In genomic region chr15:68418611-68419161, GRCh38 we compare ENCODE assay signal across 13 cellular contexts. TPM values are rescaled to one million over a fixed set of nuclear protein-coding genes. Genes with fewer than 3 reads are reported as not detected.
DNase-seq lines count a peak whose midpoint lies in the region; ATAC-seq and TF ChIP-seq lines count a peak whose summit lies in the region.
"Had no signal": no experiment of that assay in that cellular context is flagged by ENCODE, and none has a peak within 500 bp of the region (broad histone marks: within the 10 kb centered on the region; RNA-seq: fewer than 3 reads in every experiment).

No MANE protein-coding gene starts in this region.

- H3K36me3 ChIP-seq in ascending aorta: peaks cover 0 to 2% of the 10 kb centered on the region in 2 donors
- no peaks in the 10 kb centered on the region for H3K36me3 ChIP-seq in hepatocyte (replicated peaks; ENCODE audit: insufficient read depth, low read depth)
- no peaks in the 10 kb centered on the region for H3K36me3 ChIP-seq in OCI-LY7 (ENCODE audit: insufficient read depth, low read length)
- H3K36me3 ChIP-seq: BLaER1 treated with 17β-estradiol and CSF1 and Interleukin-3, amounts not matched to agents 10 nM and 100 nM; upper lobe of left lung had no signal

- DNase-seq in NCI-H748 (lab: John Stamatoyannopoulos, UW; ENCODE audit: unreplicated experiment) (peak; percentile 58), NCI-H748 treated with DMSO at 0.1 percent for 48 hours (lab: John Stamatoyannopoulos, UW) (no peak), ascending aorta (ENCODE audit: low spot score in 2 of 2) (peak in 1 of 2 donors; percentile 61), hepatocyte (ENCODE audit: low spot score) (peak; percentile 71), type B pancreatic cell (ENCODE audit: extremely low spot score, unreplicated experiment) (peak; percentile 29), OCI-LY7 (ENCODE audit: low spot score) (no peak)
- DNase-seq in CD4-positive, alpha-beta T cell: no peak
- DNase-seq: stimulated activated CD4-positive, alpha-beta T cell treated with anti-CD3 and anti-CD28 coated beads, Interleukin-4, amount 100 ng/mL, for 24 hours; upper lobe of left lung had no signal

- H3K9me2 ChIP-seq in hepatocyte (replicated peaks; ENCODE audit: insufficient read depth) (no peaks in the 10 kb centered on the region), OCI-LY7 (ENCODE audit: insufficient read depth, low read length) (no peaks in the 10 kb centered on the region)

- H3K4me3 ChIP-seq in ascending aorta (no peak overlapping the region), hepatocyte (no peak overlapping the region), OCI-LY7 (ENCODE audit: low read depth, low read length, poor library complexity, severe bottlenecking) (no peak overlapping the region)
- H3K4me3 ChIP-seq: BLaER1 treated with 17β-estradiol and CSF1 and Interleukin-3, amounts not matched to agents 10 nM and 100 nM; upper lobe of left lung had no signal

- 36% methylated on average over 6 of the region's 6 CpGs for WGBS in hepatocyte (ENCODE audit: low lambda C conversion rate, missing lambda C conversion rate)

- no peak overlapping the region for H3K27ac Mint-ChIP-seq in type B pancreatic cell
- no peak overlapping the region for H3K27ac Mint-ChIP-seq in CD4-positive, alpha-beta T cell
- H3K27ac Mint-ChIP-seq: activated T-helper 1 cell treated with anti-CD3 and anti-CD28 coated beads, Interleukin-12 subunit alpha, Interleukin-12 subunit beta, Interleukin-2, Interleukin-4 antibody, amounts not matched to agents 30 ng/mL and 10 ng/mL and 1 ng/mL, durations not matched to agents 14 hours and 24 hours and 36 hours had no signal

- CTCF ChIA-PET in CD4-positive, alpha-beta T cell (lab: Charles Lee): no interaction called here
- CTCF ChIA-PET in OCI-LY7 (lab: Charles Lee; ENCODE audit: unreplicated experiment): no interaction called here

- intact Hi-C loops in ascending aorta (cut with DNase I): no loop called here
- intact Hi-C loops in CD4-positive, alpha-beta T cell (cut with DNase I, micrococcal nuclease): no loop called here
- intact Hi-C loops in OCI-LY7 (cut with micrococcal nuclease; ENCODE audit: unreplicated experiment): no loop called here

- H3K9me3 ChIP-seq in ascending aorta (no peaks in the 10 kb centered on the region), hepatocyte (ENCODE audit: low read depth) (no peaks in the 10 kb centered on the region), OCI-LY7 (ENCODE audit: low read length) (no peaks in the 10 kb centered on the region)
- no peaks in the 10 kb centered on the region for H3K9me3 ChIP-seq in CD4-positive, alpha-beta T cell (ENCODE audit: control insufficient read depth, low read length)
- H3K9me3 ChIP-seq: BLaER1 treated with 17β-estradiol and CSF1 and Interleukin-3, amounts not matched to agents 10 nM and 100 nM; upper lobe of left lung had no signal

- H4K20me1 ChIP-seq in hepatocyte (ENCODE audit: insufficient read depth, poor library complexity, severe bottlenecking) (no peaks in the 10 kb centered on the region), OCI-LY7 (ENCODE audit: insufficient read depth, low read length) (no peaks in the 10 kb centered on the region)
- H4K20me1 ChIP-seq: BLaER1 treated with 17β-estradiol and CSF1 and Interleukin-3, amounts not matched to agents 10 nM and 100 nM had no signal

- H3K4me1 Mint-ChIP-seq in type B pancreatic cell (ENCODE audit: unreplicated experiment): peaks cover 33% of the 10 kb centered on the region
- no peaks in the 10 kb centered on the region for H3K4me1 Mint-ChIP-seq in CD4-positive, alpha-beta T cell (ENCODE audit: low read depth)

- H3K27me3 ChIP-seq in ascending aorta: no peaks in the 10 kb centered on the region
- H3K27me3 ChIP-seq in hepatocyte: no peaks in the 10 kb centered on the region
- H3K27me3 ChIP-seq in CD4-positive, alpha-beta T cell (ENCODE audit: control insufficient read depth, insufficient read depth, low read length): no peaks in the 10 kb centered on the region
- H3K27me3 ChIP-seq: BLaER1 treated with 17β-estradiol and CSF1 and Interleukin-3, amounts not matched to agents 10 nM and 100 nM; upper lobe of left lung had no signal

- no peak for ATAC-seq in HG03139 (IDR thresholded peaks at IDR 0.05; ENCODE audit: unreplicated experiment)
- no peak for ATAC-seq in CD4-positive, alpha-beta T cell (ENCODE audit: poor library complexity)

- H2AFZ ChIP-seq in hepatocyte (no peak overlapping the region), OCI-LY7 (ENCODE audit: low read length) (no peak overlapping the region)

- H3K4me1 ChIP-seq in ascending aorta: peaks cover 10 to 33% of the 10 kb centered on the region in 2 donors
- peaks cover 34% of the 10 kb centered on the region for H3K4me1 ChIP-seq in hepatocyte (ENCODE audit: insufficient read depth)
- H3K4me1 ChIP-seq in OCI-LY7 (ENCODE audit: insufficient read depth, low read length, poor library complexity, severe bottlenecking): no peaks in the 10 kb centered on the region

- H3K4me2 ChIP-seq in hepatocyte (no peak overlapping the region), OCI-LY7 (ENCODE audit: low read length) (no peak overlapping the region)

- H3K9me3 Mint-ChIP-seq in type B pancreatic cell: no peaks in the 10 kb centered on the region
- H3K9me3 Mint-ChIP-seq in CD4-positive, alpha-beta T cell: no peaks in the 10 kb centered on the region
- H3K9me3 Mint-ChIP-seq: activated T-helper 1 cell treated with anti-CD3 and anti-CD28 coated beads, Interleukin-12 subunit alpha, Interleukin-12 subunit beta, Interleukin-2, Interleukin-4 antibody, amounts not matched to agents 30 ng/mL and 10 ng/mL and 1 ng/mL, durations not matched to agents 14 hours and 24 hours and 36 hours had no signal

- H3K4me3 Mint-ChIP-seq in type B pancreatic cell: no peak overlapping the region
- H3K4me3 Mint-ChIP-seq in CD4-positive, alpha-beta T cell: no peak overlapping the region
- H3K4me3 Mint-ChIP-seq: activated T-helper 1 cell treated with anti-CD3 and anti-CD28 coated beads, Interleukin-12 subunit alpha, Interleukin-12 subunit beta, Interleukin-2, Interleukin-4 antibody, amounts not matched to agents 30 ng/mL and 10 ng/mL and 1 ng/mL, durations not matched to agents 14 hours and 24 hours and 36 hours had no signal

- POLR2A ChIA-PET in CD4-positive, alpha-beta T cell (lab: Charles Lee): no interaction called here
- POLR2A ChIA-PET in OCI-LY7 (lab: Charles Lee): no interaction called here

- peak overlapping the region; percentile 62 to 68 for H3K27ac ChIP-seq in ascending aorta
- H3K27ac ChIP-seq in hepatocyte: peak overlapping the region; percentile 91
- H3K27ac ChIP-seq in CD4-positive, alpha-beta T cell (ENCODE audit: low read depth, low read length): no peak overlapping the region
- no peak overlapping the region for H3K27ac ChIP-seq in OCI-LY7 (ENCODE audit: low read depth, low read length, poor library complexity, severe bottlenecking)
- H3K27ac ChIP-seq: BLaER1 treated with 17β-estradiol and CSF1 and Interleukin-3, amounts not matched to agents 10 nM and 100 nM; epithelial cell of prostate; upper lobe of left lung had no signal

- H3K79me2 ChIP-seq in hepatocyte (peaks cover 6% of the 10 kb centered on the region), OCI-LY7 (ENCODE audit: insufficient read depth, low read depth, low read length) (no peaks in the 10 kb centered on the region)

- H3K27me3 Mint-ChIP-seq in type B pancreatic cell: peaks cover 10% of the 10 kb centered on the region
- peaks cover 6% of the 10 kb centered on the region for H3K27me3 Mint-ChIP-seq in CD4-positive, alpha-beta T cell

- TF ChIP-seq CTCF in ascending aorta (IDR thresholded peaks at IDR 0.05) (no peak), hepatocyte (IDR thresholded peaks at IDR 0.05; ENCODE audit: poor library complexity) (no peak), type B pancreatic cell (conservative IDR thresholded peaks at IDR 0.05) (no peak), OCI-LY7 (conservative IDR thresholded peaks at IDR 0.05; ENCODE audit: low read length) (no peak)
- no peak for TF ChIP-seq CTCF in CD4-positive, alpha-beta T cell (IDR thresholded peaks at IDR 0.05)

- H3K36me3 Mint-ChIP-seq in type B pancreatic cell: no peaks in the 10 kb centered on the region
- no peaks in the 10 kb centered on the region for H3K36me3 Mint-ChIP-seq in CD4-positive, alpha-beta T cell (ENCODE audit: low read depth)

- no TSS peak for BruUV-seq in OCI-LY7 (replicated peaks; lab: Mats Ljungman, UMichigan)

RNA-seq across cellular contexts. Expression of gene ITGA11, which starts 13.3 kb away (rescaled TPM):
- total RNA-seq in ascending aorta (136 TPM), hepatocyte (4.7 and 9.7 TPM in 2 replicates), type B pancreatic cell (ENCODE audit: low replicate concordance) (0.26 and 0.92 TPM in 2 replicates), OCI-LY7 (2022) (not detected in 2 replicates)
- 19.2 and 19.6 TPM in 2 replicates for polyA plus RNA-seq in hepatocyte
- total RNA-seq in CD4-positive, alpha-beta T cell: under 1 TPM; 0.08 to 0.20 TPM
- under 0.01 TPM in 1 of 2 replicates, not detected in the other for total RNA-seq in OCI-LY7 (2014; rRNA removed; shearing (Covaris generic))

Comparison
In these comparisons a context has a peak if more than half of its experiments do, and no peak if none do; other contexts are left out.
1. DNase-seq: peak in NCI-H748 (single experiment), hepatocyte (single experiment) and type B pancreatic cell (single experiment); none in NCI-H748 treated with DMSO at 0.1 percent for 48 hours (single experiment), CD4-positive, alpha-beta T cell (0 of 10) and OCI-LY7 (single experiment).
2. H3K27ac ChIP-seq: peak in ascending aorta (2 of 2) and hepatocyte (single experiment); none in CD4-positive, alpha-beta T cell (single experiment) and OCI-LY7 (single experiment).
3. RNA of gene ITGA11, which starts 13.3 kb away (total RNA-seq): 136 TPM in ascending aorta (single experiment); 4.7 to 9.7 TPM in hepatocyte, 0.26 to 0.92 TPM in type B pancreatic cell, 0.08 to 0.20 TPM in CD4-positive, alpha-beta T cell and under 0.01 TPM in OCI-LY7; every median in the first group is over 10 times any median in the second.